Comparison of ENCODE assay signal across 8 cellular contexts in genomic region chr7:75738975-75739795, GRCh38. TPM values are rescaled to one million over a fixed set of nuclear protein-coding genes. Genes with fewer than 3 reads are reported as not detected.
A peak's percentile ranks its signal among the peaks of the same experiment; 100 is the strongest.
DNase-seq lines count a peak whose midpoint lies in the region; ATAC-seq and TF ChIP-seq lines count a peak whose summit lies in the region.

No MANE protein-coding gene starts in this region.

- peak; percentile 99 for DNase-seq in NCI-H146 (lab: John Stamatoyannopoulos, UW)
- peak; percentile 100 for DNase-seq in T follicular helper cell (ENCODE audit: low read depth)
- DNase-seq in amniotic epithelial cell (ENCODE audit: low read depth) = peak; percentile 96
- peak; percentile 99 for DNase-seq in left cardiac atrium
- DNase-seq in progenitor cell of endocrine pancreas (ENCODE audit: low spot score, unreplicated experiment) = peak; percentile 100
- DNase-seq in upper lobe of right lung = peak; percentile 100

- H3K36me3 Mint-ChIP-seq in progenitor cell of endocrine pancreas (ENCODE audit: insufficient read depth) = no peaks in the 10 kb centered on the region

- TF ChIP-seq CTCF in progenitor cell of endocrine pancreas (IDR thresholded peaks at IDR 0.05; ENCODE audit: unreplicated experiment) = peak; percentile 26
- no peak for TF ChIP-seq CTCF in upper lobe of right lung (IDR thresholded peaks at IDR 0.05)

- TF ChIP-seq POLR2A in GM15510 (IDR thresholded peaks at IDR 0.05; ENCODE audit: borderline replicate concordance, extremely low read depth, insufficient read length) = peak; percentile 69

- ATAC-seq in HG02884 (IDR thresholded peaks at IDR 0.05; ENCODE audit: unreplicated experiment) (peak; percentile 89), left cardiac atrium (peak; percentile 97 to 98), upper lobe of right lung (peak; percentile 97)

- peak overlapping the region; percentile 91 for H3K4me3 ChIP-seq in upper lobe of right lung

- intact Hi-C loops in left cardiac atrium (cut with DNase I) (no loop called here), upper lobe of right lung (cut with DNase I) (no loop called here)

- H3K4me3 Mint-ChIP-seq in progenitor cell of endocrine pancreas (ENCODE audit: low read depth) = peak overlapping the region; percentile 90

- no peaks in the 10 kb centered on the region for H3K36me3 ChIP-seq in upper lobe of right lung

- H3K27ac Mint-ChIP-seq in progenitor cell of endocrine pancreas = peak overlapping the region; percentile 88

- H3K27me3 Mint-ChIP-seq in progenitor cell of endocrine pancreas = peaks cover 37% of the 10 kb centered on the region

- H3K9me3 Mint-ChIP-seq in progenitor cell of endocrine pancreas (ENCODE audit: low read depth) = no peaks in the 10 kb centered on the region

- H3K9me3 ChIP-seq in upper lobe of right lung = no peaks in the 10 kb centered on the region

- H3K4me1 ChIP-seq in upper lobe of right lung = peaks cover 22% of the 10 kb centered on the region

- H3K4me1 Mint-ChIP-seq in progenitor cell of endocrine pancreas (ENCODE audit: low read depth) = peaks cover 10% of the 10 kb centered on the region

- H3K27ac ChIP-seq in upper lobe of right lung = peak overlapping the region; percentile 86

- H3K27me3 ChIP-seq in upper lobe of right lung = no peaks in the 10 kb centered on the region

RNA-seq across cellular contexts. Expression of gene HIP1, which starts 0.4 kb away (rescaled TPM):
- total RNA-seq in left cardiac atrium (10 to 100 TPM; 15.1 to 15.5 TPM), progenitor cell of endocrine pancreas (61.1 and 66.6 TPM in 2 replicates), upper lobe of right lung (86.2 TPM)

RNA-seq across cellular contexts. Expression of gene CCL26, which starts 32.8 kb away (rescaled TPM):
- total RNA-seq in left cardiac atrium (1 to 10 TPM in 1 of 2 donors, under 1 TPM in 1; 0.47 to 3.2 TPM), progenitor cell of endocrine pancreas (not detected in 2 replicates), upper lobe of right lung (1.2 TPM)

Comparison
In these comparisons a context has a peak if more than half of its experiments do, and no peak if none do; other contexts are left out.
1. Peak in every context shown above with its lines: DNase-seq, ATAC-seq, H3K4me3 ChIP-seq and H3K27ac ChIP-seq.